In genomic region chr18:59358611-59359575, GRCh38 we compare ENCODE assay signal across 8 cellular contexts. TPM values are rescaled to one million over a fixed set of nuclear protein-coding genes. Genes with fewer than 3 reads are reported as not detected.
A peak's percentile ranks its signal among the peaks of the same experiment; 100 is the strongest.
DNase-seq lines count a peak whose midpoint lies in the region; ATAC-seq and TF ChIP-seq lines count a peak whose summit lies in the region.

Gene LMAN1, minus strand, starts transcription at chr18:59359265. Its CDS starts 21 bp downstream, at chr18:59359244.

- peaks cover 0 to 7% of the 10 kb centered on the region in 2 donors for H3K36me3 ChIP-seq in lung (ENCODE audit: control insufficient read depth in 2 of 2, insufficient read depth in 2 of 2, low read length in 2 of 2)

- DNase-seq in COLO829 (ENCODE audit: low spot score) (peak; percentile 93), HT-29 (ENCODE audit: low spot score) (peak; percentile 83), lung (ENCODE audit: low spot score) (peak; percentile 94)
- peak; percentile 88 for DNase-seq in NK-92 treated with Interleukin-12 subunit alpha and Interleukin-12 subunit beta, amount 100 ng/mL, for 24 hours (lab: John Stamatoyannopoulos, UW)
- peak; percentile 96 for DNase-seq in activated CD8-positive, alpha-beta memory T cell treated with anti-CD3 and anti-CD28 coated beads for 24 hours
- peak; percentile 88 for DNase-seq in effector CD4-positive, alpha-beta T cell
- peak; percentile 80 to 95 (median 90) for DNase-seq in stimulated activated CD4-positive, alpha-beta T cell treated with anti-CD3 and anti-CD28 coated beads, TNF-alpha, amount 100 ng/mL, for 24 hours (ENCODE audit: low read depth in 3 of 3)

- 0 to 1% methylated on average over 67 to 78 of the region's 78 CpGs for WGBS in lung, 2 donors

- no peaks in the 10 kb centered on the region for H3K9me3 ChIP-seq in lung (ENCODE audit: control insufficient read depth in 2 of 2, insufficient read depth in 1 of 2, low read length in 1 of 2)

- ATAC-seq in GM21360 (IDR thresholded peaks at IDR 0.05; ENCODE audit: unreplicated experiment) = peak; percentile 94
- peak; percentile 99 for ATAC-seq in lung (ENCODE audit: insufficient read depth, low FRiP score)

- no peak for TF ChIP-seq CTCF in lung (IDR thresholded peaks at IDR 0.05; ENCODE audit: control extremely low read depth, extremely low read depth)

- peaks cover 0 to 11% of the 10 kb centered on the region in 2 donors for H3K4me1 ChIP-seq in lung (ENCODE audit: control insufficient read depth in 2 of 2, insufficient read depth in 2 of 2, low read length in 2 of 2)

- H3K27me3 ChIP-seq in lung (ENCODE audit: control insufficient read depth, insufficient read depth) = no peaks in the 10 kb centered on the region

- peak within 1 kb of the TSS; percentile 97 for H3K4me3 ChIP-seq in lung

- peak within 1 kb of the TSS; percentile 91 to 94 for H3K27ac ChIP-seq in lung (ENCODE audit: low read depth in 1 of 2, low read length in 1 of 2)

RNA-seq across cellular contexts. Expression of gene LMAN1, which starts in this region (rescaled TPM):
- 36.6 and 46.2 TPM in 2 replicates for total RNA-seq in HT-29 (2014; rRNA removed; shearing (Covaris generic))
- 100 to 1,000 TPM in 1 of 2 donors, 10 to 100 TPM in 1; 93.5 to 108 TPM for total RNA-seq in lung
- polyA plus RNA-seq in lung = 10 to 100 TPM; 18.9 to 40.8 TPM

Comparison
In these comparisons a context has a peak if more than half of its experiments do, and no peak if none do; other contexts are left out.
1. Peak in every context shown above with its lines: DNase-seq, ATAC-seq, H3K4me3 ChIP-seq and H3K27ac ChIP-seq.